ENCODE assay signal across 1 cellular context in the genomic region with DNA sequence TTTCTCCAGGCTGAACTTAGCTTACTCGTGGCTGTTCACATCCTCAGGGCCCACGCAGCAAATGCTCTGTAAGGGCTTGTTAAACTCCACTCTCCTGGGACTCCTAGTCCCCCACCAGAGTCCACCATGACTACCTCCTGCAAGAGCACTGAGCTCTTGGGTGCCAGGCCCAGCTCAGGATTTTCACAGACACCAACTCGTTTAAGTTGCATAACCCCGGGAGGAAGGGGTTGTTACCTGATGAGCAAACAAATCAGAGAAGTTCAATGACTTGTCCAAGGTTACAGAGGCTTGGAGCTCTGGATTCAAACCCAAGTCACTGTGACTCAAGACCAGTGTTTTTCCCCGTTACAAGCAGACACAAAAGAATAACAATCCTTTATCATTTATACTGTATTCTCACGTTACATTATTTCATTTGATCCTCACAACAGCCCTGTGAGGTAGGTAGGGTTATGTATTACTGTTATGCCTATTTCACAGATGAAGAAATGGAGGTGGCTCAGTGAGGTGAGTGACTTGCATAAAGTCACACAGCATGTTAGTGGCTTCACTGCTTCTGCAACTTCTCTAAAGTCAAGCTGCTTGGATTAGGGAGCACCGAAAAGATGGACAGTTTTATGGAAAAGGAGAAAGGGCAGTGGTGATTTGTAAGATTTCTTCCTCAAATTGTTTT.
TF ChIP-seq lines count a peak whose summit lies in the region.

No MANE protein-coding gene starts in this region.

TF ChIP-seq in HepG2, 621 proteins besides CTCF, POLR2A, EP300 and RAD21 (continued from another document and continues in another):
- TF ChIP-seq, protein P1, sequence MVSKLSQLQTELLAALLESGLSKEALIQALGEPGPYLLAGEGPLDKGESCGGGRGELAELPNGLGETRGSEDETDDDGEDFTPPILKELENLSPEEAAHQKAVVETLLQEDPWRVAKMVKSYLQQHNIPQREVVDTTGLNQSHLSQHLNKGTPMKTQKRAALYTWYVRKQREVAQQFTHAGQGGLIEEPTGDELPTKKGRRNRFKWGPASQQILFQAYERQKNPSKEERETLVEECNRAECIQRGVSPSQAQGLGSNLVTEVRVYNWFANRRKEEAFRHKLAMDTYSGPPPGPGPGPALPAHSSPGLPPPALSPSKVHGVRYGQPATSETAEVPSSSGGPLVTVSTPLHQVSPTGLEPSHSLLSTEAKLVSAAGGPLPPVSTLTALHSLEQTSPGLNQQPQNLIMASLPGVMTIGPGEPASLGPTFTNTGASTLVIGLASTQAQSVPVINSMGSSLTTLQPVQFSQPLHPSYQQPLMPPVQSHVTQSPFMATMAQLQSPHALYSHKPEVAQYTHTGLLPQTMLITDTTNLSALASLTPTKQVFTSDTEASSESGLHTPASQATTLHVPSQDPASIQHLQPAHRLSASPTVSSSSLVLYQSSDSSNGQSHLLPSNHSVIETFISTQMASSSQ (IDR thresholded peaks at IDR 0.05; ENCODE audit: low read depth), result no peak
- TF ChIP-seq, protein P1 (CRISPR knock-in tag; IDR thresholded peaks at IDR 0.05; ENCODE audit: borderline replicate concordance), result no peak
- TF ChIP-seq CAMTA2 (CRISPR knock-in tag; IDR thresholded peaks at IDR 0.05; ENCODE audit: borderline replicate concordance) (no peak), ZNF562 (CRISPR knock-in tag; IDR thresholded peaks at IDR 0.05; ENCODE audit: borderline replicate concordance) (no peak), ATAD3A (CRISPR knock-in tag; IDR thresholded peaks at IDR 0.05) (no peak), NR2F1 (CRISPR knock-in tag; IDR thresholded peaks at IDR 0.05) (no peak), ZSCAN22 (CRISPR knock-in tag; IDR thresholded peaks at IDR 0.05) (no peak), RARA (CRISPR knock-in tag; IDR thresholded peaks at IDR 0.05) (peak; percentile 93), ZBTB7B (CRISPR knock-in tag; IDR thresholded peaks at IDR 0.05) (no peak), STAT5B (CRISPR knock-in tag; IDR thresholded peaks at IDR 0.05) (no peak), KLF15 (CRISPR knock-in tag; IDR thresholded peaks at IDR 0.05; ENCODE audit: borderline replicate concordance) (no peak), ZNF256 (CRISPR knock-in tag; conservative IDR thresholded peaks at IDR 0.05) (no peak), HNRNPH1 (optimal IDR thresholded peaks at IDR 0.05; ENCODE audit: low read depth, low read length) (no peak), YY1 (IDR thresholded peaks at IDR 0.05; ENCODE audit: insufficient read depth, insufficient replicate concordance, low read depth, low read length) (no peak), XRCC5 (optimal IDR thresholded peaks at IDR 0.05; ENCODE audit: low read length) (no peak), ZNF619 (CRISPR knock-in tag; IDR thresholded peaks at IDR 0.05) (no peak), ZNF768 (CRISPR knock-in tag; IDR thresholded peaks at IDR 0.05) (no peak; the same call in 1 of the 2 replicates), TGIF2 (CRISPR knock-in tag; IDR thresholded peaks at IDR 0.05) (no peak), PHF20 (CRISPR knock-in tag; IDR thresholded peaks at IDR 0.05) (no peak), IRX3 (CRISPR knock-in tag; IDR thresholded peaks at IDR 0.05; ENCODE audit: borderline replicate concordance, low read depth) (no peak), ATM (IDR thresholded peaks at IDR 0.05; ENCODE audit: borderline replicate concordance) (no peak), SMARCE1 (IDR thresholded peaks at IDR 0.05; ENCODE audit: borderline replicate concordance) (no peak), DNMT3B (CRISPR knock-in tag; conservative IDR thresholded peaks at IDR 0.05) (no peak), ZNF235 (CRISPR knock-in tag; IDR thresholded peaks at IDR 0.05; ENCODE audit: borderline replicate concordance) (no peak), HIVEP1 (CRISPR knock-in tag; IDR thresholded peaks at IDR 0.05) (no peak), GATA4 (IDR thresholded peaks at IDR 0.05; ENCODE audit: borderline replicate concordance, low read depth) (no peak), ZNF772 (CRISPR knock-in tag; IDR thresholded peaks at IDR 0.05) (no peak)
- TF ChIP-seq, protein P2, sequence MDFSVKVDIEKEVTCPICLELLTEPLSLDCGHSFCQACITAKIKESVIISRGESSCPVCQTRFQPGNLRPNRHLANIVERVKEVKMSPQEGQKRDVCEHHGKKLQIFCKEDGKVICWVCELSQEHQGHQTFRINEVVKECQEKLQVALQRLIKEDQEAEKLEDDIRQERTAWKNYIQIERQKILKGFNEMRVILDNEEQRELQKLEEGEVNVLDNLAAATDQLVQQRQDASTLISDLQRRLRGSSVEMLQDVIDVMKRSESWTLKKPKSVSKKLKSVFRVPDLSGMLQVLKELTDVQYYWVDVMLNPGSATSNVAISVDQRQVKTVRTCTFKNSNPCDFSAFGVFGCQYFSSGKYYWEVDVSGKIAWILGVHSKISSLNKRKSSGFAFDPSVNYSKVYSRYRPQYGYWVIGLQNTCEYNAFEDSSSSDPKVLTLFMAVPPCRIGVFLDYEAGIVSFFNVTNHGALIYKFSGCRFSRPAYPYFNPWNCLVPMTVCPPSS (IDR thresholded peaks at IDR 0.05), result no peak
- TF ChIP-seq, protein P3, sequence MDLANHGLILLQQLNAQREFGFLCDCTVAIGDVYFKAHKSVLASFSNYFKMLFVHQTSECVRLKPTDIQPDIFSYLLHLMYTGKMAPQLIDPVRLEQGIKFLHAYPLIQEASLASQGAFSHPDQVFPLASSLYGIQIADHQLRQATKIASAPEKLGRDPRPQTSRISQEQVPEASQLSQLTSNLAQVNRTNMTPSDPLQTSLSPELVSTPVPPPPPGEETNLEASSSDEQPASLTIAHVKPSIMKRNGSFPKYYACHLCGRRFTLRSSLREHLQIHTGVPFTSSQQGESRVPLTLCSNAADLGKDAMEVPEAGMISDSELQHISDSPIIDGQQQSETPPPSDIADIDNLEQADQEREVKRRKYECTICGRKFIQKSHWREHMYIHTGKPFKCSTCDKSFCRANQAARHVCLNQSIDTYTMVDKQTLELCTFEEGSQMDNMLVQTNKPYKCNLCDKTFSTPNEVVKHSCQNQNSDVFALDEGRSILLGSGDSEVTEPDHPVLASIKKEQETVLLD (CRISPR knock-in tag; IDR thresholded peaks at IDR 0.05; ENCODE audit: low read depth), result no peak
- TF ChIP-seq, protein P4, sequence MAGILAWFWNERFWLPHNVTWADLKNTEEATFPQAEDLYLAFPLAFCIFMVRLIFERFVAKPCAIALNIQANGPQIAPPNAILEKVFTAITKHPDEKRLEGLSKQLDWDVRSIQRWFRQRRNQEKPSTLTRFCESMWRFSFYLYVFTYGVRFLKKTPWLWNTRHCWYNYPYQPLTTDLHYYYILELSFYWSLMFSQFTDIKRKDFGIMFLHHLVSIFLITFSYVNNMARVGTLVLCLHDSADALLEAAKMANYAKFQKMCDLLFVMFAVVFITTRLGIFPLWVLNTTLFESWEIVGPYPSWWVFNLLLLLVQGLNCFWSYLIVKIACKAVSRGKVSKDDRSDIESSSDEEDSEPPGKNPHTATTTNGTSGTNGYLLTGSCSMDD (CRISPR knock-in tag; IDR thresholded peaks at IDR 0.05), result no peak
- TF ChIP-seq, protein P5, sequence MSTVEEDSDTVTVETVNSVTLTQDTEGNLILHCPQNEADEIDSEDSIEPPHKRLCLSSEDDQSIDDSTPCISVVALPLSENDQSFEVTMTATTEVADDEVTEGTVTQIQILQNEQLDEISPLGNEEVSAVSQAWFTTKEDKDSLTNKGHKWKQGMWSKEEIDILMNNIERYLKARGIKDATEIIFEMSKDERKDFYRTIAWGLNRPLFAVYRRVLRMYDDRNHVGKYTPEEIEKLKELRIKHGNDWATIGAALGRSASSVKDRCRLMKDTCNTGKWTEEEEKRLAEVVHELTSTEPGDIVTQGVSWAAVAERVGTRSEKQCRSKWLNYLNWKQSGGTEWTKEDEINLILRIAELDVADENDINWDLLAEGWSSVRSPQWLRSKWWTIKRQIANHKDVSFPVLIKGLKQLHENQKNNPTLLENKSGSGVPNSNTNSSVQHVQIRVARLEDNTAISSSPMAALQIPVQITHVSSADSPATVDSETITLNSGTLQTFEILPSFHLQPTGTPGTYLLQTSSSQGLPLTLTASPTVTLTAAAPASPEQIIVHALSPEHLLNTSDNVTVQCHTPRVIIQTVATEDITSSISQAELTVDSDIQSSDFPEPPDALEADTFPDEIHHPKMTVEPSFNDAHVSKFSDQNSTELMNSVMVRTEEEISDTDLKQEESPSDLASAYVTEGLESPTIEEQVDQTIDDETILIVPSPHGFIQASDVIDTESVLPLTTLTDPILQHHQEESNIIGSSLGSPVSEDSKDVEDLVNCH (CRISPR knock-in tag; IDR thresholded peaks at IDR 0.05), result no peak
- TF ChIP-seq, protein P6, sequence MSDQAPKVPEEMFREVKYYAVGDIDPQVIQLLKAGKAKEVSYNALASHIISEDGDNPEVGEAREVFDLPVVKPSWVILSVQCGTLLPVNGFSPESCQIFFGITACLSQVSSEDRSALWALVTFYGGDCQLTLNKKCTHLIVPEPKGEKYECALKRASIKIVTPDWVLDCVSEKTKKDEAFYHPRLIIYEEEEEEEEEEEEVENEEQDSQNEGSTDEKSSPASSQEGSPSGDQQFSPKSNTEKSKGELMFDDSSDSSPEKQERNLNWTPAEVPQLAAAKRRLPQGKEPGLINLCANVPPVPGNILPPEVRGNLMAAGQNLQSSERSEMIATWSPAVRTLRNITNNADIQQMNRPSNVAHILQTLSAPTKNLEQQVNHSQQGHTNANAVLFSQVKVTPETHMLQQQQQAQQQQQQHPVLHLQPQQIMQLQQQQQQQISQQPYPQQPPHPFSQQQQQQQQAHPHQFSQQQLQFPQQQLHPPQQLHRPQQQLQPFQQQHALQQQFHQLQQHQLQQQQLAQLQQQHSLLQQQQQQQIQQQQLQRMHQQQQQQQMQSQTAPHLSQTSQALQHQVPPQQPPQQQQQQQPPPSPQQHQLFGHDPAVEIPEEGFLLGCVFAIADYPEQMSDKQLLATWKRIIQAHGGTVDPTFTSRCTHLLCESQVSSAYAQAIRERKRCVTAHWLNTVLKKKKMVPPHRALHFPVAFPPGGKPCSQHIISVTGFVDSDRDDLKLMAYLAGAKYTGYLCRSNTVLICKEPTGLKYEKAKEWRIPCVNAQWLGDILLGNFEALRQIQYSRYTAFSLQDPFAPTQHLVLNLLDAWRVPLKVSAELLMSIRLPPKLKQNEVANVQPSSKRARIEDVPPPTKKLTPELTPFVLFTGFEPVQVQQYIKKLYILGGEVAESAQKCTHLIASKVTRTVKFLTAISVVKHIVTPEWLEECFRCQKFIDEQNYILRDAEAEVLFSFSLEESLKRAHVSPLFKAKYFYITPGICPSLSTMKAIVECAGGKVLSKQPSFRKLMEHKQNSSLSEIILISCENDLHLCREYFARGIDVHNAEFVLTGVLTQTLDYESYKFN (CRISPR knock-in tag; conservative IDR thresholded peaks at IDR 0.05), result peak; percentile 44; the same call in 1 of the 2 replicates
- TF ChIP-seq, protein P7, sequence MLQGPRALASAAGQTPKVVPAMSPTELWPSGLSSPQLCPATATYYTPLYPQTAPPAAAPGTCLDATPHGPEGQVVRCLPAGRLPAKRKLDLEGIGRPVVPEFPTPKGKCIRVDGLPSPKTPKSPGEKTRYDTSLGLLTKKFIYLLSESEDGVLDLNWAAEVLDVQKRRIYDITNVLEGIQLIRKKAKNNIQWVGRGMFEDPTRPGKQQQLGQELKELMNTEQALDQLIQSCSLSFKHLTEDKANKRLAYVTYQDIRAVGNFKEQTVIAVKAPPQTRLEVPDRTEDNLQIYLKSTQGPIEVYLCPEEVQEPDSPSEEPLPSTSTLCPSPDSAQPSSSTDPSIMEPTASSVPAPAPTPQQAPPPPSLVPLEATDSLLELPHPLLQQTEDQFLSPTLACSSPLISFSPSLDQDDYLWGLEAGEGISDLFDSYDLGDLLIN (CRISPR knock-in tag; IDR thresholded peaks at IDR 0.05; ENCODE audit: borderline replicate concordance), result no peak
- TF ChIP-seq, protein P8, sequence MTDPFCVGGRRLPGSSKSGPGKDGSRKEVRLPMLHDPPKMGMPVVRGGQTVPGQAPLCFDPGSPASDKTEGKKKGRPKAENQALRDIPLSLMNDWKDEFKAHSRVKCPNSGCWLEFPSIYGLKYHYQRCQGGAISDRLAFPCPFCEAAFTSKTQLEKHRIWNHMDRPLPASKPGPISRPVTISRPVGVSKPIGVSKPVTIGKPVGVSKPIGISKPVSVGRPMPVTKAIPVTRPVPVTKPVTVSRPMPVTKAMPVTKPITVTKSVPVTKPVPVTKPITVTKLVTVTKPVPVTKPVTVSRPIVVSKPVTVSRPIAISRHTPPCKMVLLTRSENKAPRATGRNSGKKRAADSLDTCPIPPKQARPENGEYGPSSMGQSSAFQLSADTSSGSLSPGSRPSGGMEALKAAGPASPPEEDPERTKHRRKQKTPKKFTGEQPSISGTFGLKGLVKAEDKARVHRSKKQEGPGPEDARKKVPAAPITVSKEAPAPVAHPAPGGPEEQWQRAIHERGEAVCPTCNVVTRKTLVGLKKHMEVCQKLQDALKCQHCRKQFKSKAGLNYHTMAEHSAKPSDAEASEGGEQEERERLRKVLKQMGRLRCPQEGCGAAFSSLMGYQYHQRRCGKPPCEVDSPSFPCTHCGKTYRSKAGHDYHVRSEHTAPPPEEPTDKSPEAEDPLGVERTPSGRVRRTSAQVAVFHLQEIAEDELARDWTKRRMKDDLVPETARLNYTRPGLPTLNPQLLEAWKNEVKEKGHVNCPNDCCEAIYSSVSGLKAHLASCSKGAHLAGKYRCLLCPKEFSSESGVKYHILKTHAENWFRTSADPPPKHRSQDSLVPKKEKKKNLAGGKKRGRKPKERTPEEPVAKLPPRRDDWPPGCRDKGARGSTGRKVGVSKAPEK (CRISPR knock-in tag; IDR thresholded peaks at IDR 0.05; ENCODE audit: borderline replicate concordance), result no peak
- TF ChIP-seq, protein P9, sequence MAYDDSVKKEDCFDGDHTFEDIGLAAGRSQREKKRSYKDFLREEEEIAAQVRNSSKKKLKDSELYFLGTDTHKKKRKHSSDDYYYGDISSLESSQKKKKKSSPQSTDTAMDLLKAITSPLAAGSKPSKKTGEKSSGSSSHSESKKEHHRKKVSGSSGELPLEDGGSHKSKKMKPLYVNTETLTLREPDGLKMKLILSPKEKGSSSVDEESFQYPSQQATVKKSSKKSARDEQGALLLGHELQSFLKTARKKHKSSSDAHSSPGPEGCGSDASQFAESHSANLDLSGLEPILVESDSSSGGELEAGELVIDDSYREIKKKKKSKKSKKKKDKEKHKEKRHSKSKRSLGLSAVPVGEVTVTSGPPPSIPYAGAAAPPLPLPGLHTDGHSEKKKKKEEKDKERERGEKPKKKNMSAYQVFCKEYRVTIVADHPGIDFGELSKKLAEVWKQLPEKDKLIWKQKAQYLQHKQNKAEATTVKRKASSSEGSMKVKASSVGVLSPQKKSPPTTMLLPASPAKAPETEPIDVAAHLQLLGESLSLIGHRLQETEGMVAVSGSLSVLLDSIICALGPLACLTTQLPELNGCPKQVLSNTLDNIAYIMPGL (CRISPR knock-in tag; IDR thresholded peaks at IDR 0.05; ENCODE audit: borderline replicate concordance in 1 of 2, low read depth in 1 of 2), result no peak
